ENCODE assay signal across 14 cellular contexts in the genomic region with DNA sequence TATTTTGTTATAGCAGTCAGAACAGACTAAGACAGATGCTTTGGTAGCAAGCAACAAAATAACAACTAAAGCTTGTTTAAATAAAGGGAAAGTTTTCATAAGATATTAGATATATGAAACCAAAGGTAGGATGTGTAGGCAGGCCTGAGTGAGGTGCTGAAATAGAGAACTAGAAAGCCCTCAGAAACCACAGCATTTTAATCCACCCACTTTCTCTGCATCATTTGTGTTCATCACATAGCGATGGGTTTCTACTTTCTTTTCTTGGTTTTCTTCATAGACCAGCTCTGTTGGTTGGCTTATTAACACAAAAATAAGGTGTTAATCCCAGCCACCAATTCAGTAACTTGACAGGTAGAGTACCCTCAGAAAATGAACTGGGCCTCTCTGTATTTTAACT. TPM values are rescaled to one million over a fixed set of nuclear protein-coding genes. Genes with fewer than 3 reads are reported as not detected.
DNase-seq lines count a peak whose midpoint lies in the region; ATAC-seq lines count a peak whose summit lies in the region.
"Had no signal": no experiment of that assay in that cellular context is flagged by ENCODE, and none has a peak within 500 bp of the region (broad histone marks: within the 10 kb centered on the region; RNA-seq: fewer than 3 reads in every experiment).

No MANE protein-coding gene starts in this region.

- H3K4me3 Mint-ChIP-seq in activated T-cell treated with anti-CD3 and anti-CD28 coated beads, Interleukin-2, amount 50 U/mL, for 72 hours = no peak overlapping the region
- no peak overlapping the region for H3K4me3 Mint-ChIP-seq in stimulated activated naive B cell treated with anti-CD40 and anti-IgM and Interleukin-4, amounts not matched to agents 10 μg/mL and 1 μg/mL and 100 μg/mL, for 72 hours
- H3K4me3 Mint-ChIP-seq: type B pancreatic cell had no signal

- H3K27ac Mint-ChIP-seq in activated T-cell treated with anti-CD3 and anti-CD28 coated beads, Interleukin-2, amount 50 U/mL, for 72 hours = no peak overlapping the region
- H3K27ac Mint-ChIP-seq in stimulated activated naive B cell treated with anti-CD40 and anti-IgM and Interleukin-4, amounts not matched to agents 10 μg/mL and 1 μg/mL and 100 μg/mL, for 72 hours = no peak overlapping the region
- H3K27ac Mint-ChIP-seq: type B pancreatic cell had no signal

- H3K36me3 Mint-ChIP-seq in activated T-cell treated with anti-CD3 and anti-CD28 coated beads, Interleukin-2, amount 50 U/mL, for 72 hours (ENCODE audit: insufficient read depth in 2 of 2) = peaks cover 6% of the 10 kb centered on the region in 2 donors
- peaks cover 0 to 5% of the 10 kb centered on the region in 2 donors for H3K36me3 Mint-ChIP-seq in stimulated activated naive B cell treated with anti-CD40 and anti-IgM and Interleukin-4, amounts not matched to agents 10 μg/mL and 1 μg/mL and 100 μg/mL, for 72 hours
- H3K36me3 Mint-ChIP-seq: type B pancreatic cell had no signal

- peaks cover 6% of the 10 kb centered on the region for H3K4me1 Mint-ChIP-seq in activated T-cell treated with anti-CD3 and anti-CD28 coated beads, Interleukin-2, amount 50 U/mL, for 72 hours (ENCODE audit: low read depth)
- H3K4me1 Mint-ChIP-seq in stimulated activated naive B cell treated with anti-CD40 and anti-IgM and Interleukin-4, amounts not matched to agents 10 μg/mL and 1 μg/mL and 100 μg/mL, for 72 hours = peaks cover 0 to 6% of the 10 kb centered on the region in 2 donors

- peaks cover 0 to 4% of the 10 kb centered on the region in 2 donors for H3K9me3 Mint-ChIP-seq in activated T-cell treated with anti-CD3 and anti-CD28 coated beads, Interleukin-2, amount 50 U/mL, for 72 hours
- H3K9me3 Mint-ChIP-seq in stimulated activated naive B cell treated with anti-CD40 and anti-IgM and Interleukin-4, amounts not matched to agents 10 μg/mL and 1 μg/mL and 100 μg/mL, for 72 hours = peaks cover 6 to 7% of the 10 kb centered on the region in 2 donors

- peaks cover 33% of the 10 kb centered on the region for H3K27me3 Mint-ChIP-seq in activated T-cell treated with anti-CD3 and anti-CD28 coated beads, Interleukin-2, amount 50 U/mL, for 72 hours (ENCODE audit: low read depth)
- peaks cover 17 to 25% of the 10 kb centered on the region in 2 donors for H3K27me3 Mint-ChIP-seq in stimulated activated naive B cell treated with anti-CD40 and anti-IgM and Interleukin-4, amounts not matched to agents 10 μg/mL and 1 μg/mL and 100 μg/mL, for 72 hours
- H3K27me3 Mint-ChIP-seq: type B pancreatic cell had no signal

- DNase-seq in activated T-cell treated with anti-CD3 and anti-CD28 coated beads, Interleukin-2, amount 50 U/mL, for 72 hours = peak in 1 of 2 donors; percentile 7
- no peak for DNase-seq in activated T-cell treated with anti-CD3 and anti-CD28 coated beads for 4 hours
- DNase-seq in stimulated activated naive B cell treated with anti-CD40 and anti-IgM and Interleukin-4, amounts not matched to agents 10 μg/mL and 1 μg/mL and 100 μg/mL, for 72 hours = peak; percentile 28
- DNase-seq in NCI-H2171 treated with DMSO at 0.1 percent for 48 hours (lab: John Stamatoyannopoulos, UW) = no peak
- no peak for DNase-seq in kidney glomerular epithelial cell (lab: John Stamatoyannopoulos, UW)
- no peak for DNase-seq in NCI-H1436 treated with DMSO at 0.1 percent for 48 hours (lab: John Stamatoyannopoulos, UW)
- DNase-seq: activated T-cell treated with anti-CD3 and anti-CD28 coated beads, Interleukin-2, amount 50 U/mL, for 48 hours; central memory CD4-positive, alpha-beta T cell; DND-41; left colon; NCI-H1105 had no signal

- ATAC-seq in activated T-cell treated with anti-CD3 and anti-CD28 coated beads, Interleukin-2, amount 50 U/mL, for 72 hours (replicated peaks in 1 of 2) = peak; percentile 76 to 82
- peak; percentile 100 for ATAC-seq in GM21529 (IDR thresholded peaks at IDR 0.05; ENCODE audit: unreplicated experiment)
- peak; percentile 97 for ATAC-seq in HG03097 (IDR thresholded peaks at IDR 0.05; ENCODE audit: low FRiP score, unreplicated experiment)
- peak; percentile 100 for ATAC-seq in stimulated activated naive B cell treated with anti-CD40 and anti-IgM and Interleukin-4, amounts not matched to agents 10 μg/mL and 1 μg/mL and 100 μg/mL, for 72 hours (replicated peaks)
- ATAC-seq: left colon had no signal

RNA-seq across cellular contexts. Expression of gene RPS12, which starts 58.6 kb away (rescaled TPM):
- 1,000 to 10,000 TPM; 1,863 to 1,938 TPM for total RNA-seq in activated T-cell treated with anti-CD3 and anti-CD28 coated beads, Interleukin-2, amount 50 U/mL, for 72 hours
